ENCODE assay signal across 8 cellular contexts in the genomic region with DNA sequence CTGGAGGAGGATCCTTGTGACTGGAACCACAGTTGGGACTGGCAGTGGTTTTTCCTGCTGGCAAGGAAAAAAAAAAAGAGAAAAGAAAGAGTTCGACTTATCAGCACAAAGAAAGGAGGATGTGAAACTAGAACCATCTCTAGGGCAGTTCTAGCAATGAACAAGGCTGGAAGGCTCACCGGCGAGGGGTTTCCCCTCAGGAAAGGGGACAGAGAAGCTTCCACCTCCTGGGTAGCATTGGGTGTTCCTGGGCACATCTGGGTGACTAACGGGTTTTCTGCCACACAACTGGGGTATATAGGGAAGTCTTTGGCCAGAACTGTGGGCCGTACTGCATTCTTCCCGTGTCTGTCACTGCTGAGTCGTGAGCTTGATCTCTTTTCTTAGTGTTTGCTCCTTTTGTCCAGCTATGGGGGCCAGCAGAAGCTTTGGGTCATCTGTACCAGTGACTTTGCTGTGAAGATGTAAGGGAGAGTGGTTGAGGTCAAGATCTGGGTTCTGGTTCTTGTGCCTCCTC.
DNase-seq lines count a peak whose midpoint lies in the region; ATAC-seq and TF ChIP-seq lines count a peak whose summit lies in the region.

No MANE protein-coding gene starts in this region.

- H3K4me3 Mint-ChIP-seq in CD4-positive, alpha-beta memory T cell, result peak overlapping the region in 7 of 8 donors; percentile 61 to 86 (median 71)
- H3K4me3 Mint-ChIP-seq in natural killer cell, result no peak overlapping the region

- POLR2A ChIA-PET in CD4-positive, alpha-beta memory T cell (lab: Charles Lee; ENCODE audit: partially characterized antibody), result interaction anchor here (0.9 to 4.2 kb wide), 10 partner anchors 10 to 259 kb away, joined by 3 to 44 read pairs (median 8); partner anchors contain the start of gene NUP160

- peaks cover 56% of the 10 kb centered on the region for H3K4me1 ChIP-seq in CD4-positive, alpha-beta memory T cell (ENCODE audit: insufficient read depth, low read length)

- no peaks in the 10 kb centered on the region for H3K9me3 ChIP-seq in CD4-positive, alpha-beta memory T cell (ENCODE audit: control insufficient read depth in 1 of 2, low read length in 2 of 2)

- H3K27ac Mint-ChIP-seq in CD4-positive, alpha-beta memory T cell, result peak overlapping the region; percentile 53 to 94 (median 85)
- peak overlapping the region; percentile 67 to 69 for H3K27ac Mint-ChIP-seq in natural killer cell

- H3K36me3 ChIP-seq in CD4-positive, alpha-beta memory T cell (ENCODE audit: insufficient read depth, low read length), result no peaks in the 10 kb centered on the region

- intact Hi-C loops in CD4-positive, alpha-beta memory T cell (cut with micrococcal nuclease), result loop anchor here (5.0 kb wide), 1 partner anchor 125 kb away; the partner anchor contains the start of gene PTPRJ
- intact Hi-C loops in natural killer cell (cut with micrococcal nuclease), result no loop called here

- ATAC-seq in GM19467 (IDR thresholded peaks at IDR 0.05; ENCODE audit: unreplicated experiment), result peak; percentile 71
- ATAC-seq in HG03439 (IDR thresholded peaks at IDR 0.05; ENCODE audit: unreplicated experiment), result peak; percentile 85
- peak in 1 of 3 donors; percentile 7 for ATAC-seq in natural killer cell

- peak overlapping the region in 1 of 2 donors; percentile 30 for H3K4me3 ChIP-seq in CD4-positive, alpha-beta memory T cell (ENCODE audit: low read length in 2 of 2)

- TF ChIP-seq CTCF in natural killer cell (IDR thresholded peaks at IDR 0.05), result no peak

- DNase-seq in CD4-positive, alpha-beta memory T cell, result no peak
- DNase-seq in activated CD4-positive, alpha-beta T cell treated with anti-CD3 and anti-CD28 coated beads for 48 hours, result peak; percentile 72
- DNase-seq in natural killer cell (no peak), iPS-NIHi11 (ENCODE audit: low spot score) (no peak), NCI-H345 (lab: John Stamatoyannopoulos, UW) (no peak), amygdala (lab: John Stamatoyannopoulos, UW) (no peak)

- H3K36me3 Mint-ChIP-seq in CD4-positive, alpha-beta memory T cell, result peaks cover 6 to 11% of the 10 kb centered on the region in 2 donors
- no peaks in the 10 kb centered on the region for H3K36me3 Mint-ChIP-seq in natural killer cell

- H3K27me3 ChIP-seq in CD4-positive, alpha-beta memory T cell (ENCODE audit: insufficient read depth, low read length), result no peaks in the 10 kb centered on the region

- no peak overlapping the region for H3K27ac ChIP-seq in CD4-positive, alpha-beta memory T cell (ENCODE audit: low read depth, low read length)

- peaks cover 41 to 67% (median 57%) of the 10 kb centered on the region in 4 donors for H3K4me1 Mint-ChIP-seq in CD4-positive, alpha-beta memory T cell
- H3K4me1 Mint-ChIP-seq in natural killer cell, result peaks cover 55 to 69% of the 10 kb centered on the region in 2 donors

- H3K9me3 Mint-ChIP-seq in CD4-positive, alpha-beta memory T cell, result peaks cover 0 to 2% (median 0%) of the 10 kb centered on the region in 8 donors
- no peaks in the 10 kb centered on the region for H3K9me3 Mint-ChIP-seq in natural killer cell

- CTCF ChIA-PET in CD4-positive, alpha-beta memory T cell (lab: Charles Lee; ENCODE audit: partially characterized antibody), result interaction anchor here (0.8 to 14.3 kb wide), 25 partner anchors 8 to 254 kb away, joined by 3 to 487 read pairs (median 5); partner anchors contain the start of gene PTPRJ

- no peaks in the 10 kb centered on the region for H3K27me3 Mint-ChIP-seq in CD4-positive, alpha-beta memory T cell
- H3K27me3 Mint-ChIP-seq in natural killer cell (ENCODE audit: low read depth in 2 of 2), result no peaks in the 10 kb centered on the region
